In the genomic region with DNA sequence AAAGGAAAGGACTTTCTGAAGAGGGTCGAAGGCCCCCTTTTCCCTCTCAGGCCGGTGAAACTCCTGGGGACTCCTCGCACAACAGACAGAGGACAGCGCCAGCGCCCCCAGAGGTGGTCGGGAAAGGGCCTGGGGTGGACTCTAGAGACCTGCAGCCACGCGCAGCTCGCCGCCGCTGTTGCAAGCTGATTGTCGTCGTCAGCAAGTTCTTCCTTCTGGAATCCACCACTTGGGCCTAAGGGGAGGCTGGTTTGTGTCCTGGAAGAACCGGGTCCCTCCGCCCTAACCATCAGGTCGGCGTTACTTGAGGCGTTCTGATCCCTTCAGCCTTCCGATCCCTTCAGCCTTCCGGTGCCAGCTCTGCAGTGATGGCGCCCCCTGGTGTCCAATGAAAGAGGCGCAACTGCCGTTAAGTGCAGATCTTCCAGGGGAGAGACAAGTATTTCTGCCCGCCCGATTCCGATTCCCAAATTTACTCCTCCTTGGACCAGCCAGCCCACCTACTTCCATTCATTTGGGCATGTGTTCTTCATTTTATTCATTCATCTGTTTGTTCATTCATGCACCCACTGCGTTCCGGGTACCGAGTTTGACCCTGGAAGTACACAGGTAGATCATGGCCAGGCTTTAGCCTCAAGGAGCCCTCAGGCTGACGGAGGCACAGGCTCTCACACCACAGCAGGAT, we compare ENCODE assay signal across 8 cellular contexts.
DNase-seq lines count a peak whose midpoint lies in the region; ATAC-seq and TF ChIP-seq lines count a peak whose summit lies in the region.

No MANE protein-coding gene starts in this region.

- no TSS peak for BruUV-seq in HCT116 (replicated peaks; lab: Mats Ljungman, UMichigan)

- peaks cover 0 to 4% of the 10 kb centered on the region in 2 experiments; a peak in 1 of 4 replicates for H3K4me1 ChIP-seq in HCT116 (ENCODE audit: control insufficient read depth in 1 of 2, insufficient read depth in 2 of 2, low read length in 2 of 2)
- H3K4me1 ChIP-seq in endocrine pancreas (ENCODE audit: control insufficient read depth, insufficient read depth, low read length), result no peaks in the 10 kb centered on the region

- DNase-seq in HCT116 (ENCODE audit: low read depth, low spot score), result peak; percentile 43
- peak; percentile 16 for DNase-seq in NCI-H748 treated with DMSO at 0.1 percent for 48 hours (lab: John Stamatoyannopoulos, UW)
- peak; percentile 74 for DNase-seq in activated CD8-positive, alpha-beta memory T cell treated with anti-CD3 and anti-CD28 coated beads, Interleukin-2, amount 10 ng/mL, durations not matched to agents 7 days and 5 days
- peak; percentile 90 for DNase-seq in mesenteric fat pad (ENCODE audit: low spot score)
- peak; percentile 56 for DNase-seq in stimulated activated CD8-positive, alpha-beta memory T cell treated with anti-CD3 and anti-CD28 coated beads, Interleukin-15, amount 100 ng/mL, for 24 hours (ENCODE audit: low read depth)

- TF ChIP-seq POLR2A in HCT116 (IDR thresholded peaks at IDR 0.05; ENCODE audit: borderline replicate concordance, extremely low read depth, insufficient read depth, insufficient read length), result no peak

- H3K9ac ChIP-seq in HCT116 (ENCODE audit: low read length), result no peak overlapping the region
- H3K9ac ChIP-seq in endocrine pancreas (ENCODE audit: control insufficient read depth, insufficient read depth, low read length), result peak overlapping the region; percentile 16

- H3K27me3 ChIP-seq in HCT116 (ENCODE audit: insufficient read depth, low read length) (peaks cover 12% of the 10 kb centered on the region; the same call in 1 of the 2 replicates), endocrine pancreas (ENCODE audit: control insufficient read depth, insufficient read depth, low read length) (no peaks in the 10 kb centered on the region)

- RAD21 ChIA-PET in HCT116 (lab: Charles Lee; ENCODE audit: low non-redundant PET in 1 of 2, low total read pairs in 2 of 2, uncharacterized antibody in 2 of 2, unreplicated experiment in 2 of 2), result interaction anchor here in 1 of 2 experiments (0.9 kb wide), 1 partner anchor 321 kb away, joined by 3 read pairs; no protein-coding TSS in a partner anchor

- no peaks in the 10 kb centered on the region for H3K4me1 Mint-ChIP-seq in activated CD8-positive, alpha-beta memory T cell treated with anti-CD3 and anti-CD28 coated beads, Interleukin-2, amount 10 ng/mL, durations not matched to agents 7 days and 5 days

- H3K9me3 ChIP-seq in HCT116 (ENCODE audit: control insufficient read depth in 1 of 2, insufficient read depth in 1 of 2, low read depth in 1 of 2, low read length in 2 of 2) (peaks cover 0 to 3% of the 10 kb centered on the region in 2 experiments; a peak in 1 of 4 replicates), endocrine pancreas (ENCODE audit: control insufficient read depth, low read length) (no peaks in the 10 kb centered on the region)

- no peaks in the 10 kb centered on the region for H3K79me2 ChIP-seq in HCT116 (ENCODE audit: insufficient read depth, low read length)

- intact Hi-C loops in HCT116 (cut with micrococcal nuclease), result loop anchor here (1.0 to 5.0 kb wide), 3 partner anchors 321 to 1767 kb away; no protein-coding TSS in a partner anchor

- H3K36me3 ChIP-seq in HCT116 (ENCODE audit: control insufficient read depth in 1 of 2, insufficient read depth in 2 of 2, low read length in 2 of 2), result no peaks in the 10 kb centered on the region
- H3K36me3 ChIP-seq in endocrine pancreas (ENCODE audit: control insufficient read depth, insufficient read depth, low read length), result no peaks in the 10 kb centered on the region

- H3K27ac Mint-ChIP-seq in activated CD8-positive, alpha-beta memory T cell treated with anti-CD3 and anti-CD28 coated beads, Interleukin-2, amount 10 ng/mL, durations not matched to agents 7 days and 5 days, result no peak overlapping the region

- peak; percentile 94 for ATAC-seq in HCT116
- peak; percentile 79 for ATAC-seq in activated CD8-positive, alpha-beta memory T cell treated with anti-CD3 and anti-CD28 coated beads, Interleukin-2, amount 10 ng/mL, durations not matched to agents 7 days and 5 days
- no peak for ATAC-seq in HG03097 (IDR thresholded peaks at IDR 0.05; ENCODE audit: low FRiP score, unreplicated experiment)

- no peaks in the 10 kb centered on the region for H3K9me2 ChIP-seq in HCT116 (ENCODE audit: insufficient read depth)

- TF ChIP-seq RAD21 in HCT116 (IDR thresholded peaks at IDR 0.05; ENCODE audit: low read depth), result peak; percentile 84

- H4K20me1 ChIP-seq in HCT116 (ENCODE audit: insufficient read depth), result no peaks in the 10 kb centered on the region

- H3K27ac ChIP-seq in C4-2B, result no peak overlapping the region
- no peak overlapping the region for H3K27ac ChIP-seq in HCT116 (ENCODE audit: low read depth, low read length)

- H2AFZ ChIP-seq in HCT116 (ENCODE audit: low read depth, low read length, poor library complexity, severe bottlenecking), result peak overlapping the region; percentile 71

- H3K36me3 Mint-ChIP-seq in activated CD8-positive, alpha-beta memory T cell treated with anti-CD3 and anti-CD28 coated beads, Interleukin-2, amount 10 ng/mL, durations not matched to agents 7 days and 5 days, result no peaks in the 10 kb centered on the region

- H3K4me3 Mint-ChIP-seq in activated CD8-positive, alpha-beta memory T cell treated with anti-CD3 and anti-CD28 coated beads, Interleukin-2, amount 10 ng/mL, durations not matched to agents 7 days and 5 days, result no peak overlapping the region

- H3K4me2 ChIP-seq in HCT116 (ENCODE audit: low read length), result peak overlapping the region; percentile 57

- CTCF ChIA-PET in HCT116 (lab: Charles Lee), result interaction anchor here (0.9 to 3.8 kb wide), 10 partner anchors 9 to 395 kb away, joined by 3 to 26 read pairs (median 4); no protein-coding TSS in a partner anchor
- CTCF ChIA-PET in activated CD8-positive, alpha-beta memory T cell treated with anti-CD3 and anti-CD28 coated beads, Interleukin-2, amount 10 ng/mL, durations not matched to agents 7 days and 5 days (lab: Charles Lee), result interaction anchor here (0.7 to 2.4 kb wide), 43 partner anchors 9 to 453 kb away, joined by 3 to 26 read pairs (median 4); no protein-coding TSS in a partner anchor

- H3K4me3 ChIP-seq in HCT116 (replicated peaks in 1 of 2; ENCODE audit: low read depth in 1 of 2, low read length in 2 of 2) (peak overlapping the region in 1 of 2 experiments; percentile 4; a peak in 1 of 4 replicates), endocrine pancreas (ENCODE audit: control insufficient read depth, insufficient read depth, low read length) (no peak overlapping the region)

- POLR2A ChIA-PET in HCT116 (lab: Charles Lee), result no interaction called here

- peaks cover 2% of the 10 kb centered on the region for H3K9me3 Mint-ChIP-seq in activated CD8-positive, alpha-beta memory T cell treated with anti-CD3 and anti-CD28 coated beads, Interleukin-2, amount 10 ng/mL, durations not matched to agents 7 days and 5 days (ENCODE audit: low read depth)

- TF ChIP-seq CTCF in C4-2B (conservative IDR thresholded peaks at IDR 0.05), result peak; percentile 89
- TF ChIP-seq CTCF in HCT116 (IDR thresholded peaks at IDR 0.05 in 2 of 3, conservative IDR thresholded peaks at IDR 0.05 in 1 of 3; ENCODE audit: borderline replicate concordance in 1 of 3, insufficient read depth in 1 of 3, low read depth in 2 of 3, low read length in 2 of 3), result peak; percentile 86 to 90 (median 90)

- H3K27me3 Mint-ChIP-seq in activated CD8-positive, alpha-beta memory T cell treated with anti-CD3 and anti-CD28 coated beads, Interleukin-2, amount 10 ng/mL, durations not matched to agents 7 days and 5 days, result peaks cover 21% of the 10 kb centered on the region

TF ChIP-seq in HCT116, 20 proteins besides CTCF, POLR2A, EP300 and RAD21:
- TF ChIP-seq EZH2 (IDR thresholded peaks at IDR 0.05), result no peak
- no peak for TF ChIP-seq FOSL1 (IDR thresholded peaks at IDR 0.05; ENCODE audit: low read depth)
- no peak for TF ChIP-seq YY1 (IDR thresholded peaks at IDR 0.05; ENCODE audit: extremely low read depth, insufficient replicate concordance, low read depth, low read length)
- TF ChIP-seq, protein P1, sequence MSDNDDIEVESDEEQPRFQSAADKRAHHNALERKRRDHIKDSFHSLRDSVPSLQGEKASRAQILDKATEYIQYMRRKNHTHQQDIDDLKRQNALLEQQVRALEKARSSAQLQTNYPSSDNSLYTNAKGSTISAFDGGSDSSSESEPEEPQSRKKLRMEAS (IDR thresholded peaks at IDR 0.05), result no peak
- no peak for TF ChIP-seq ZFX (IDR thresholded peaks at IDR 0.05)
- TF ChIP-seq SP1 (IDR thresholded peaks at IDR 0.05; ENCODE audit: low read depth), result no peak
- TF ChIP-seq SRF (IDR thresholded peaks at IDR 0.05; ENCODE audit: low read depth), result no peak
- TF ChIP-seq, protein P2, sequence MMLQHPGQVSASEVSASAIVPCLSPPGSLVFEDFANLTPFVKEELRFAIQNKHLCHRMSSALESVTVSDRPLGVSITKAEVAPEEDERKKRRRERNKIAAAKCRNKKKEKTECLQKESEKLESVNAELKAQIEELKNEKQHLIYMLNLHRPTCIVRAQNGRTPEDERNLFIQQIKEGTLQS (IDR thresholded peaks at IDR 0.05), result no peak
- TF ChIP-seq, protein P3, sequence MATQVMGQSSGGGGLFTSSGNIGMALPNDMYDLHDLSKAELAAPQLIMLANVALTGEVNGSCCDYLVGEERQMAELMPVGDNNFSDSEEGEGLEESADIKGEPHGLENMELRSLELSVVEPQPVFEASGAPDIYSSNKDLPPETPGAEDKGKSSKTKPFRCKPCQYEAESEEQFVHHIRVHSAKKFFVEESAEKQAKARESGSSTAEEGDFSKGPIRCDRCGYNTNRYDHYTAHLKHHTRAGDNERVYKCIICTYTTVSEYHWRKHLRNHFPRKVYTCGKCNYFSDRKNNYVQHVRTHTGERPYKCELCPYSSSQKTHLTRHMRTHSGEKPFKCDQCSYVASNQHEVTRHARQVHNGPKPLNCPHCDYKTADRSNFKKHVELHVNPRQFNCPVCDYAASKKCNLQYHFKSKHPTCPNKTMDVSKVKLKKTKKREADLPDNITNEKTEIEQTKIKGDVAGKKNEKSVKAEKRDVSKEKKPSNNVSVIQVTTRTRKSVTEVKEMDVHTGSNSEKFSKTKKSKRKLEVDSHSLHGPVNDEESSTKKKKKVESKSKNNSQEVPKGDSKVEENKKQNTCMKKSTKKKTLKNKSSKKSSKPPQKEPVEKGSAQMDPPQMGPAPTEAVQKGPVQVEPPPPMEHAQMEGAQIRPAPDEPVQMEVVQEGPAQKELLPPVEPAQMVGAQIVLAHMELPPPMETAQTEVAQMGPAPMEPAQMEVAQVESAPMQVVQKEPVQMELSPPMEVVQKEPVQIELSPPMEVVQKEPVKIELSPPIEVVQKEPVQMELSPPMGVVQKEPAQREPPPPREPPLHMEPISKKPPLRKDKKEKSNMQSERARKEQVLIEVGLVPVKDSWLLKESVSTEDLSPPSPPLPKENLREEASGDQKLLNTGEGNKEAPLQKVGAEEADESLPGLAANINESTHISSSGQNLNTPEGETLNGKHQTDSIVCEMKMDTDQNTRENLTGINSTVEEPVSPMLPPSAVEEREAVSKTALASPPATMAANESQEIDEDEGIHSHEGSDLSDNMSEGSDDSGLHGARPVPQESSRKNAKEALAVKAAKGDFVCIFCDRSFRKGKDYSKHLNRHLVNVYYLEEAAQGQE (IDR thresholded peaks at IDR 0.05; ENCODE audit: low read depth), result no peak

Comparison
In these comparisons a context has a peak if more than half of its experiments do, and no peak if none do; other contexts are left out.
1. DNase-seq: peak in every context shown above with its lines; median percentile 90 in mesenteric fat pad; 74 in activated CD8-positive, alpha-beta memory T cell treated with anti-CD3 and anti-CD28 coated beads, Interleukin-2, amount 10 ng/mL, durations not matched to agents 7 days and 5 days; 56 in stimulated activated CD8-positive, alpha-beta memory T cell treated with anti-CD3 and anti-CD28 coated beads, Interleukin-15, amount 100 ng/mL, for 24 hours; 43 in HCT116; 16 in NCI-H748 treated with DMSO at 0.1 percent for 48 hours.